In the genomic region with DNA sequence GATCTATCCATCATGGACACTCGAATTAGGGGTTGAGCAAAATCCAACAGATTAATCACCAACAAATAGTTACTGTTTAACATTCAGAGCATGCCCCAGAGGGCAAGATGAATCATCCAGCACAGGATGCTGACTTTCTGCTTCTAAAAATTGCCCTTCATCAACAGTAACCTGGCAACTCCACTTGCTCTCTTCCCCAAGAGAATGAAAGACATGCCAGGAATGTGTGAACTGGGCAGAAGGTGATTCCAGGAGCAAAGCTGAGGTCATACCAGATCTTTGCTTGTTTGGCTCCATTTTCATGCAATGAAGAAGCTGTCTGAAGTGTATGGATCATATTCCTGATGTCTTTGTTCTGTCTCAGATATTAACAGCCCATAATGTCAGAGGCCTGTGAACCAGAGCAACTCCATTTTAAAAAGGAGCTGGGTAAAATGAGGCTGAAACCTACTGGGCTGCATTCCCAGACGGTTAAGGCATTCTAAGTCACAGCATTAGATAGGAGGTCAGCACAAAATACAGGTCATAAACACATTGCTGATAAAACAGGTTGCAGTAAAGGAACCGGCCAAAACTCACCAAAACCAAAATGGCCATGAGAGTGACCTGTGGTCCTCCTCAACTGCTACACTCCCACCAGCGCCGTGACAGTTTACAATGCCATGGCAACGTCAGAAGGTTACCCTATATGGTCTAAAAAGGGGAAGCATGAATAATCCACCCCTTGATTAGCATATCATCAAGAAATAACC, we compare ENCODE assay signal across 1 cellular context.
TF ChIP-seq lines count a peak whose summit lies in the region.

No MANE protein-coding gene starts in this region.

TF ChIP-seq in SK-N-SH, 30 proteins besides CTCF, POLR2A, EP300 and RAD21 (continued from another document):
- TF ChIP-seq, protein P1, sequence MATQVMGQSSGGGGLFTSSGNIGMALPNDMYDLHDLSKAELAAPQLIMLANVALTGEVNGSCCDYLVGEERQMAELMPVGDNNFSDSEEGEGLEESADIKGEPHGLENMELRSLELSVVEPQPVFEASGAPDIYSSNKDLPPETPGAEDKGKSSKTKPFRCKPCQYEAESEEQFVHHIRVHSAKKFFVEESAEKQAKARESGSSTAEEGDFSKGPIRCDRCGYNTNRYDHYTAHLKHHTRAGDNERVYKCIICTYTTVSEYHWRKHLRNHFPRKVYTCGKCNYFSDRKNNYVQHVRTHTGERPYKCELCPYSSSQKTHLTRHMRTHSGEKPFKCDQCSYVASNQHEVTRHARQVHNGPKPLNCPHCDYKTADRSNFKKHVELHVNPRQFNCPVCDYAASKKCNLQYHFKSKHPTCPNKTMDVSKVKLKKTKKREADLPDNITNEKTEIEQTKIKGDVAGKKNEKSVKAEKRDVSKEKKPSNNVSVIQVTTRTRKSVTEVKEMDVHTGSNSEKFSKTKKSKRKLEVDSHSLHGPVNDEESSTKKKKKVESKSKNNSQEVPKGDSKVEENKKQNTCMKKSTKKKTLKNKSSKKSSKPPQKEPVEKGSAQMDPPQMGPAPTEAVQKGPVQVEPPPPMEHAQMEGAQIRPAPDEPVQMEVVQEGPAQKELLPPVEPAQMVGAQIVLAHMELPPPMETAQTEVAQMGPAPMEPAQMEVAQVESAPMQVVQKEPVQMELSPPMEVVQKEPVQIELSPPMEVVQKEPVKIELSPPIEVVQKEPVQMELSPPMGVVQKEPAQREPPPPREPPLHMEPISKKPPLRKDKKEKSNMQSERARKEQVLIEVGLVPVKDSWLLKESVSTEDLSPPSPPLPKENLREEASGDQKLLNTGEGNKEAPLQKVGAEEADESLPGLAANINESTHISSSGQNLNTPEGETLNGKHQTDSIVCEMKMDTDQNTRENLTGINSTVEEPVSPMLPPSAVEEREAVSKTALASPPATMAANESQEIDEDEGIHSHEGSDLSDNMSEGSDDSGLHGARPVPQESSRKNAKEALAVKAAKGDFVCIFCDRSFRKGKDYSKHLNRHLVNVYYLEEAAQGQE (IDR thresholded peaks at IDR 0.05; ENCODE audit: low read depth, low read length), result peak; percentile 58; the same call in 1 of the 2 replicates
- TF ChIP-seq NFIC (IDR thresholded peaks at IDR 0.05; ENCODE audit: borderline replicate concordance) (peak; percentile 81), FOXJ3 (CRISPR knock-in tag; IDR thresholded peaks at IDR 0.05) (no peak), SIN3A (IDR thresholded peaks at IDR 0.05; ENCODE audit: borderline replicate concordance, low read depth, low read length) (peak; percentile 68; the same call in 1 of the 2 replicates), MXI1 (IDR thresholded peaks at IDR 0.05; ENCODE audit: low read depth, low read length) (no peak), TEAD4 (IDR thresholded peaks at IDR 0.05; ENCODE audit: borderline replicate concordance, insufficient read depth) (peak; percentile 99), ELF1 (IDR thresholded peaks at IDR 0.05) (peak; percentile 12; the same call in 1 of the 2 replicates), JUND (IDR thresholded peaks at IDR 0.05) (peak; percentile 96), MEF2A (IDR thresholded peaks at IDR 0.05; ENCODE audit: borderline replicate concordance, low read depth) (peak; percentile 97), TAF1 (IDR thresholded peaks at IDR 0.05; ENCODE audit: borderline replicate concordance, low read depth, low read length) (no peak), RFX5 (IDR thresholded peaks at IDR 0.05; ENCODE audit: low read length) (no peak), USF1 (IDR thresholded peaks at IDR 0.05; ENCODE audit: borderline replicate concordance, low read depth) (no peak)
- TF ChIP-seq, protein P2, sequence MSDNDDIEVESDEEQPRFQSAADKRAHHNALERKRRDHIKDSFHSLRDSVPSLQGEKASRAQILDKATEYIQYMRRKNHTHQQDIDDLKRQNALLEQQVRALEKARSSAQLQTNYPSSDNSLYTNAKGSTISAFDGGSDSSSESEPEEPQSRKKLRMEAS (IDR thresholded peaks at IDR 0.05; ENCODE audit: low read depth), result peak; percentile 71
- TF ChIP-seq, protein P3, sequence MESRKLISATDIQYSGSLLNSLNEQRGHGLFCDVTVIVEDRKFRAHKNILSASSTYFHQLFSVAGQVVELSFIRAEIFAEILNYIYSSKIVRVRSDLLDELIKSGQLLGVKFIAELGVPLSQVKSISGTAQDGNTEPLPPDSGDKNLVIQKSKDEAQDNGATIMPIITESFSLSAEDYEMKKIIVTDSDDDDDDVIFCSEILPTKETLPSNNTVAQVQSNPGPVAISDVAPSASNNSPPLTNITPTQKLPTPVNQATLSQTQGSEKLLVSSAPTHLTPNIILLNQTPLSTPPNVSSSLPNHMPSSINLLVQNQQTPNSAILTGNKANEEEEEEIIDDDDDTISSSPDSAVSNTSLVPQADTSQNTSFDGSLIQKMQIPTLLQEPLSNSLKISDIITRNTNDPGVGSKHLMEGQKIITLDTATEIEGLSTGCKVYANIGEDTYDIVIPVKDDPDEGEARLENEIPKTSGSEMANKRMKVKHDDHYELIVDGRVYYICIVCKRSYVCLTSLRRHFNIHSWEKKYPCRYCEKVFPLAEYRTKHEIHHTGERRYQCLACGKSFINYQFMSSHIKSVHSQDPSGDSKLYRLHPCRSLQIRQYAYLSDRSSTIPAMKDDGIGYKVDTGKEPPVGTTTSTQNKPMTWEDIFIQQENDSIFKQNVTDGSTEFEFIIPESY (IDR thresholded peaks at IDR 0.05; ENCODE audit: borderline replicate concordance, low read depth), result peak; percentile 65; the same call in 1 of the 2 replicates
- TF ChIP-seq, protein P4, sequence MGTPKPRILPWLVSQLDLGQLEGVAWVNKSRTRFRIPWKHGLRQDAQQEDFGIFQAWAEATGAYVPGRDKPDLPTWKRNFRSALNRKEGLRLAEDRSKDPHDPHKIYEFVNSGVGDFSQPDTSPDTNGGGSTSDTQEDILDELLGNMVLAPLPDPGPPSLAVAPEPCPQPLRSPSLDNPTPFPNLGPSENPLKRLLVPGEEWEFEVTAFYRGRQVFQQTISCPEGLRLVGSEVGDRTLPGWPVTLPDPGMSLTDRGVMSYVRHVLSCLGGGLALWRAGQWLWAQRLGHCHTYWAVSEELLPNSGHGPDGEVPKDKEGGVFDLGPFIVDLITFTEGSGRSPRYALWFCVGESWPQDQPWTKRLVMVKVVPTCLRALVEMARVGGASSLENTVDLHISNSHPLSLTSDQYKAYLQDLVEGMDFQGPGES (IDR thresholded peaks at IDR 0.05; ENCODE audit: low read depth, low read length), result no peak
- TF ChIP-seq, protein P5, sequence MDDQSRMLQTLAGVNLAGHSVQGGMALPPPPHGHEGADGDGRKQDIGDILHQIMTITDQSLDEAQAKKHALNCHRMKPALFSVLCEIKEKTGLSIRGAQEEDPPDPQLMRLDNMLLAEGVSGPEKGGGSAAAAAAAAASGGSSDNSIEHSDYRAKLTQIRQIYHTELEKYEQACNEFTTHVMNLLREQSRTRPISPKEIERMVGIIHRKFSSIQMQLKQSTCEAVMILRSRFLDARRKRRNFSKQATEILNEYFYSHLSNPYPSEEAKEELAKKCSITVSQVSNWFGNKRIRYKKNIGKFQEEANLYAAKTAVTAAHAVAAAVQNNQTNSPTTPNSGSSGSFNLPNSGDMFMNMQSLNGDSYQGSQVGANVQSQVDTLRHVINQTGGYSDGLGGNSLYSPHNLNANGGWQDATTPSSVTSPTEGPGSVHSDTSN (IDR thresholded peaks at IDR 0.05), result peak; percentile 82
